19 cellular contexts compared by ENCODE assay signal in genomic region chr2:9052821-9053533, GRCh38. TPM values are rescaled to one million over a fixed set of nuclear protein-coding genes. Genes with fewer than 3 reads are reported as not detected.
A peak's percentile ranks its signal among the peaks of the same experiment; 100 is the strongest.
DNase-seq lines count a peak whose midpoint lies in the region; ATAC-seq and TF ChIP-seq lines count a peak whose summit lies in the region.
"Had no signal": no experiment of that assay in that cellular context is flagged by ENCODE, and none has a peak within 500 bp of the region (broad histone marks: within the 10 kb centered on the region; RNA-seq: fewer than 3 reads in every experiment).

No MANE protein-coding gene starts in this region.

- H3K4me3 Mint-ChIP-seq in T-helper 2 cell treated with Interferon-gamma antibody and Interleukin-4, amounts not matched to agents 5 μg/mL and 100 μg/mL, for 36 hours: peak overlapping the region; percentile 12
- no peak overlapping the region for H3K4me3 Mint-ChIP-seq in naive thymus-derived CD4-positive, alpha-beta T cell
- no peak overlapping the region for H3K4me3 Mint-ChIP-seq in activated CD8-positive, alpha-beta T cell treated with anti-CD3 and anti-CD28 coated beads, Interleukin-2, amount 10 ng/mL, durations not matched to agents 7 days and 5 days
- H3K4me3 Mint-ChIP-seq: CD8-positive, alpha-beta memory T cell; IgD-negative memory B cell had no signal

- H3K4me1 Mint-ChIP-seq in T-helper 2 cell treated with Interferon-gamma antibody and Interleukin-4, amounts not matched to agents 5 μg/mL and 100 μg/mL, for 36 hours (ENCODE audit: low read depth): peaks cover 14% of the 10 kb centered on the region
- H3K4me1 Mint-ChIP-seq in naive thymus-derived CD4-positive, alpha-beta T cell: peaks cover 6 to 16% (median 11%) of the 10 kb centered on the region in 7 donors
- peaks cover 6% of the 10 kb centered on the region for H3K4me1 Mint-ChIP-seq in activated CD8-positive, alpha-beta T cell treated with anti-CD3 and anti-CD28 coated beads, Interleukin-2, amount 10 ng/mL, durations not matched to agents 7 days and 5 days (ENCODE audit: low read depth)

- ATAC-seq in esophagus mucosa: peak; percentile 80
- ATAC-seq in naive thymus-derived CD4-positive, alpha-beta T cell: peak; percentile 27
- ATAC-seq in activated CD8-positive, alpha-beta T cell treated with anti-CD3 and anti-CD28 coated beads, Interleukin-2, amount 10 ng/mL, durations not matched to agents 7 days and 5 days: no peak

- no peaks in the 10 kb centered on the region for H3K27me3 ChIP-seq in naive thymus-derived CD4-positive, alpha-beta T cell (ENCODE audit: control insufficient read depth in 2 of 2, insufficient read depth in 2 of 2, low read length in 2 of 2)

- intact Hi-C loops in naive thymus-derived CD4-positive, alpha-beta T cell (cut with micrococcal nuclease): no loop called here

- H3K27ac Mint-ChIP-seq in T-helper 2 cell treated with Interferon-gamma antibody and Interleukin-4, amounts not matched to agents 5 μg/mL and 100 μg/mL, for 36 hours: no peak overlapping the region
- H3K27ac Mint-ChIP-seq in naive thymus-derived CD4-positive, alpha-beta T cell: no peak overlapping the region
- no peak overlapping the region for H3K27ac Mint-ChIP-seq in activated CD8-positive, alpha-beta T cell treated with anti-CD3 and anti-CD28 coated beads, Interleukin-2, amount 10 ng/mL, durations not matched to agents 7 days and 5 days
- H3K27ac Mint-ChIP-seq: CD8-positive, alpha-beta memory T cell; IgD-negative memory B cell had no signal

- H3K36me3 ChIP-seq in HEK293 (ENCODE audit: control insufficient read depth in 2 of 2, insufficient read depth in 1 of 2, low read length in 2 of 2): no peaks in the 10 kb centered on the region
- no peaks in the 10 kb centered on the region for H3K36me3 ChIP-seq in naive thymus-derived CD4-positive, alpha-beta T cell (ENCODE audit: control insufficient read depth in 2 of 3, insufficient read depth in 3 of 3, low read length in 3 of 3)

- DNase-seq in T-helper 2 cell treated with Interferon-gamma antibody and Interleukin-4, amounts not matched to agents 5 μg/mL and 100 μg/mL, for 36 hours (ENCODE audit: low spot score): no peak
- DNase-seq in naive thymus-derived CD4-positive, alpha-beta T cell: no peak
- DNase-seq in LoVo (ENCODE audit: low spot score) (no peak), T-helper 1 cell (no peak), superior temporal gyrus (ENCODE audit: extremely low spot score) (no peak)
- DNase-seq in activated CD8-positive, alpha-beta T cell treated with anti-CD3 and anti-CD28 coated beads, Interleukin-2, amount 10 ng/mL, durations not matched to agents 7 days and 5 days: no peak
- DNase-seq: C1 segment of cervical spinal cord; CD8-positive, alpha-beta memory T cell; H7; Kasumi-1; NCI-H1105 treated with DMSO at 0.1 percent for 48 hours; NCI-H2107; NCI-H510A treated with DMSO at 0.1 percent for 48 hours; NCI-H774; RPMI8226; SHP77 treated with DMSO at 0.1 percent for 48 hours had no signal

- POLR2A ChIA-PET in HEK293 (lab: Yijun Ruan, JAX): no interaction called here
- POLR2A ChIA-PET in naive thymus-derived CD4-positive, alpha-beta T cell (lab: Charles Lee): interaction anchor here (1.2 kb wide), 1 partner anchor 11 kb away, joined by 3 read pairs; no protein-coding TSS in a partner anchor
- POLR2A ChIA-PET in activated CD8-positive, alpha-beta T cell treated with anti-CD3 and anti-CD28 coated beads, Interleukin-2, amount 10 ng/mL, durations not matched to agents 7 days and 5 days (lab: Charles Lee): no interaction called here

- no peak overlapping the region for H3K27ac ChIP-seq in HEK293 (ENCODE audit: extremely low read depth, low read depth, low read length)
- no peak overlapping the region for H3K27ac ChIP-seq in naive thymus-derived CD4-positive, alpha-beta T cell (ENCODE audit: low read depth, low read length)

- peaks cover 1% of the 10 kb centered on the region for H3K36me3 Mint-ChIP-seq in T-helper 2 cell treated with Interferon-gamma antibody and Interleukin-4, amounts not matched to agents 5 μg/mL and 100 μg/mL, for 36 hours (ENCODE audit: low read depth)
- H3K36me3 Mint-ChIP-seq in naive thymus-derived CD4-positive, alpha-beta T cell: peaks cover 0 to 2% (median 0%) of the 10 kb centered on the region in 5 donors
- no peaks in the 10 kb centered on the region for H3K36me3 Mint-ChIP-seq in activated CD8-positive, alpha-beta T cell treated with anti-CD3 and anti-CD28 coated beads, Interleukin-2, amount 10 ng/mL, durations not matched to agents 7 days and 5 days (ENCODE audit: low read depth)
- H3K36me3 Mint-ChIP-seq: CD8-positive, alpha-beta memory T cell; IgD-negative memory B cell had no signal

- no peaks in the 10 kb centered on the region for H3K9me3 ChIP-seq in HEK293 (ENCODE audit: control insufficient read depth, insufficient read depth, low read depth, low read length)
- no peaks in the 10 kb centered on the region for H3K9me3 ChIP-seq in naive thymus-derived CD4-positive, alpha-beta T cell (ENCODE audit: control insufficient read depth in 2 of 3, low read length in 3 of 3)

- H3K4me3 ChIP-seq in HEK293 (ENCODE audit: low read depth, low read length): no peak overlapping the region
- no peak overlapping the region for H3K4me3 ChIP-seq in naive thymus-derived CD4-positive, alpha-beta T cell (ENCODE audit: low read length)

- no peak for TF ChIP-seq CTCF in HEK293 (tag by site-specific recombination; IDR thresholded peaks at IDR 0.05)

- CTCF ChIA-PET in HEK293 (lab: Yijun Ruan, JAX): interaction anchor here (0.5 kb wide), 1 partner anchor 19 kb away, joined by 4 read pairs; no protein-coding TSS in a partner anchor
- CTCF ChIA-PET in naive thymus-derived CD4-positive, alpha-beta T cell (lab: Charles Lee): interaction anchor here (0.6 kb wide), 1 partner anchor 25 kb away, joined by 3 read pairs; no protein-coding TSS in a partner anchor
- CTCF ChIA-PET in activated CD8-positive, alpha-beta T cell treated with anti-CD3 and anti-CD28 coated beads, Interleukin-2, amount 10 ng/mL, durations not matched to agents 7 days and 5 days (lab: Charles Lee): no interaction called here

- peaks cover 8% of the 10 kb centered on the region for H3K27me3 Mint-ChIP-seq in T-helper 2 cell treated with Interferon-gamma antibody and Interleukin-4, amounts not matched to agents 5 μg/mL and 100 μg/mL, for 36 hours (ENCODE audit: low read depth)
- H3K27me3 Mint-ChIP-seq in naive thymus-derived CD4-positive, alpha-beta T cell: peaks cover 0 to 16% (median 5%) of the 10 kb centered on the region in 5 donors
- H3K27me3 Mint-ChIP-seq in activated CD8-positive, alpha-beta T cell treated with anti-CD3 and anti-CD28 coated beads, Interleukin-2, amount 10 ng/mL, durations not matched to agents 7 days and 5 days (ENCODE audit: low read depth): no peaks in the 10 kb centered on the region

- H3K9me3 Mint-ChIP-seq in T-helper 2 cell treated with Interferon-gamma antibody and Interleukin-4, amounts not matched to agents 5 μg/mL and 100 μg/mL, for 36 hours: peaks cover 9% of the 10 kb centered on the region
- H3K9me3 Mint-ChIP-seq in naive thymus-derived CD4-positive, alpha-beta T cell: peaks cover 0 to 5% (median 2%) of the 10 kb centered on the region in 11 donors
- no peaks in the 10 kb centered on the region for H3K9me3 Mint-ChIP-seq in activated CD8-positive, alpha-beta T cell treated with anti-CD3 and anti-CD28 coated beads, Interleukin-2, amount 10 ng/mL, durations not matched to agents 7 days and 5 days (ENCODE audit: insufficient read depth)

- no peaks in the 10 kb centered on the region for H3K4me1 ChIP-seq in HEK293 (ENCODE audit: control insufficient read depth, insufficient read depth, low read length)
- no peaks in the 10 kb centered on the region for H3K4me1 ChIP-seq in naive thymus-derived CD4-positive, alpha-beta T cell (ENCODE audit: control insufficient read depth in 2 of 2, insufficient read depth in 2 of 2, low read length in 2 of 2)

TF ChIP-seq in HEK293, 187 proteins besides CTCF, POLR2A, EP300 and RAD21 (continues in another document):
- TF ChIP-seq ZNF518A (tag by site-specific recombination; conservative IDR thresholded peaks at IDR 0.05; ENCODE audit: low read depth) (no peak), BCL11A (tag by site-specific recombination; IDR thresholded peaks at IDR 0.05; ENCODE audit: low read depth) (no peak), BCL11B (tag by site-specific recombination; IDR thresholded peaks at IDR 0.05; ENCODE audit: low read depth) (no peak)

RNA-seq across cellular contexts. Expression of gene MBOAT2, which starts 49.5 kb away (rescaled TPM):
- total RNA-seq in esophagus mucosa: 108 TPM
- total RNA-seq in naive thymus-derived CD4-positive, alpha-beta T cell: 1 to 10 TPM; 1.4 to 6.0 (median 2.3) TPM
- 1 to 10 TPM in 1 of 2 donors, under 1 TPM in 1; 0.90 to 1.4 TPM for polyA plus RNA-seq in naive thymus-derived CD4-positive, alpha-beta T cell
- 1 to 10 TPM; 6.3 to 6.5 TPM for total RNA-seq in activated CD8-positive, alpha-beta T cell treated with anti-CD3 and anti-CD28 coated beads, Interleukin-2, amount 10 ng/mL, durations not matched to agents 7 days and 5 days
- polyA plus RNA-seq: IgD-negative memory B cell had no signal

Comparison
In these comparisons a context has a peak if more than half of its experiments do, and no peak if none do; other contexts are left out.
1. RNA of gene MBOAT2, which starts 49.5 kb away (total RNA-seq): 108 TPM in esophagus mucosa (single experiment); 6.3 to 6.5 TPM in activated CD8-positive, alpha-beta T cell treated with anti-CD3 and anti-CD28 coated beads, Interleukin-2, amount 10 ng/mL, durations not matched to agents 7 days and 5 days and 1.4 to 6.0 TPM in naive thymus-derived CD4-positive, alpha-beta T cell; every median in the first group is over 10 times any median in the second.